ENCODE assay signal across 9 cellular contexts in the genomic region with DNA sequence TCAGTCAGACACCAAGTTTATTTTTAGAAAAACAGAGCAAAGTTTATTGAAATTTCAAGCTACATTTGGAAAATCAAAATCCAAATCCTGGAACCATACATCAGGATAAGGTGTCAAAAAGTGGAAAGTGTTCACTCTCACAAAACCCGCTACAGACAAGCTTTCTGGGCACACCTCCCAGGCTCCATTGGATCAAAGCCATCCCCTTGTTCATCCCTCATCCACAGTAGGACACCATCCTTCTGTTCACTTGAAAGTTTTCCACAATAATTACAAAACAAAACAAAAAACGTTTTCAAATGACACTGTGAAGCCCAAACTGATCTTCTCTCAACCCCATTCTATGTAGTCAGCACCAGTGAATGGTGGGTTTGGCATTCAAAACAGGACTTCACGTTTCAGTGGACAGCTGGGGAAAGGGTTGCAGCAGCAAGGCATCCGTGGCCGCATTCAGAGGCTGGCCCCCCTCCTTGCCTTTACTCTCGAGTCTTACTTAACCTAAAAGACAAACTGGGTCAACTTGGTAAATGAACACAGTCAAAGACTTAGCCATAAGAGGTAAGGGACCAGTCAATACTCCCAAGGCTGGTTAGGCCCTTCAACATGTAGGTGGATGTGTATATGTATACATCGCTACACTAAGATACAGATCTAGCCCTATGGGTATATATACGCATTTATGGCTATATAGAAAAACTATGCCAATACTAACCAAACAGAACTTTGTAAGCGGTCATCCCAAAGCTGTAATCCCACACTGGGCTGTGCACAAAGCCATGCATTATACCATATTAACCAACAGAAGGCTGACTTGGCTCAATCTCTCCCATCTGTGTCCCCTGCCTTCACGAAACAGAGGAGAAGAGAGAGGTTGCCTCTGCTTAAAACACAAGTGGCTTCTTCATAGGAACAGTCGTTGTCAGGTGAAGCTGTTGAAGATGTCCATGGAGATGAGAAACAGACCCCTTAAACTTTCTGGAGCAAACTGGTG.
DNase-seq lines count a peak whose midpoint lies in the region; ATAC-seq, FAIRE-seq and TF ChIP-seq lines count a peak whose summit lies in the region.
"Had no signal": no experiment of that assay in that cellular context is flagged by ENCODE, and none has a peak within 500 bp of the region (broad histone marks: within the 10 kb centered on the region; RNA-seq: fewer than 3 reads in every experiment).

No MANE protein-coding gene starts in this region.

- H3K4me3 ChIP-seq in fibroblast of villous mesenchyme (ENCODE audit: low read depth, low read length) (peak overlapping the region; percentile 83), skeletal muscle cell (ENCODE audit: low read depth, low read length) (peak overlapping the region; percentile 70)

- FAIRE-seq in GM18507 (lab: Jason Lieb, UNC) = peak; percentile 65
- FAIRE-seq: HTR-8/SVneo had no signal

- ATAC-seq in HG02610 (IDR thresholded peaks at IDR 0.05; ENCODE audit: unreplicated experiment) (no peak), GM19467 (IDR thresholded peaks at IDR 0.05; ENCODE audit: unreplicated experiment) (no peak)

- no peaks in the 10 kb centered on the region for H3K27me3 Mint-ChIP-seq in T-helper 2 cell treated with Interferon-gamma antibody and Interleukin-4, amounts not matched to agents 5 μg/mL and 100 μg/mL, for 36 hours (ENCODE audit: low read depth)

- H3K27ac Mint-ChIP-seq in T-helper 2 cell treated with Interferon-gamma antibody and Interleukin-4, amounts not matched to agents 5 μg/mL and 100 μg/mL, for 36 hours = peak overlapping the region; percentile 81

- no peak for TF ChIP-seq CTCF in fibroblast of villous mesenchyme (IDR thresholded peaks at IDR 0.05; ENCODE audit: insufficient read depth, low read depth, low read length)

- H3K4me3 Mint-ChIP-seq in T-helper 2 cell treated with Interferon-gamma antibody and Interleukin-4, amounts not matched to agents 5 μg/mL and 100 μg/mL, for 36 hours = peak overlapping the region; percentile 3

- peaks cover 57% of the 10 kb centered on the region for H3K4me1 Mint-ChIP-seq in T-helper 2 cell treated with Interferon-gamma antibody and Interleukin-4, amounts not matched to agents 5 μg/mL and 100 μg/mL, for 36 hours (ENCODE audit: low read depth)

- DNase-seq in GM18507 (ENCODE audit: extremely low spot score, insufficient read length, low read depth) = no peak
- DNase-seq in T-helper 2 cell treated with Interferon-gamma antibody and Interleukin-4, amounts not matched to agents 5 μg/mL and 100 μg/mL, for 36 hours (ENCODE audit: low spot score) = no peak
- DNase-seq in fibroblast of villous mesenchyme (ENCODE audit: low read depth) = no peak
- no peak for DNase-seq in skeletal muscle cell (ENCODE audit: low read depth)
- no peak for DNase-seq in retina
- no peak for DNase-seq in NCI-H2081 treated with DMSO at 0.1 percent for 48 hours (lab: John Stamatoyannopoulos, UW)

- H3K9me3 Mint-ChIP-seq in T-helper 2 cell treated with Interferon-gamma antibody and Interleukin-4, amounts not matched to agents 5 μg/mL and 100 μg/mL, for 36 hours = no peaks in the 10 kb centered on the region

- H3K36me3 Mint-ChIP-seq in T-helper 2 cell treated with Interferon-gamma antibody and Interleukin-4, amounts not matched to agents 5 μg/mL and 100 μg/mL, for 36 hours (ENCODE audit: low read depth) = peaks cover 33% of the 10 kb centered on the region
